24 cellular contexts compared by ENCODE assay signal in genomic region chr15:82066455-82066854, GRCh38. TPM values are rescaled to one million over a fixed set of nuclear protein-coding genes. Genes with fewer than 3 reads are reported as not detected.
DNase-seq lines count a peak whose midpoint lies in the region; ATAC-seq, FAIRE-seq and TF ChIP-seq lines count a peak whose summit lies in the region.
"Had no signal": no experiment of that assay in that cellular context is flagged by ENCODE, and none has a peak within 500 bp of the region (broad histone marks: within the 10 kb centered on the region; RNA-seq: fewer than 3 reads in every experiment).

No MANE protein-coding gene starts in this region.

- H3K4me3 Mint-ChIP-seq in neural progenitor cell: no peak overlapping the region
- H3K4me3 Mint-ChIP-seq: B cell; CD4-positive, CD25-positive, alpha-beta regulatory T cell; CD8-positive, alpha-beta memory T cell; HFFc6 had no signal

- FAIRE-seq in K562 (lab: Jason Lieb, UNC): no peak
- FAIRE-seq: GM12891, GM19239 had no signal

- no peaks in the 10 kb centered on the region for H3K36me3 ChIP-seq in K562 (ENCODE audit: control insufficient read depth, insufficient read depth, low read length)
- no peaks in the 10 kb centered on the region for H3K36me3 ChIP-seq in neural progenitor cell
- no peaks in the 10 kb centered on the region for H3K36me3 ChIP-seq in upper lobe of right lung
- H3K36me3 ChIP-seq: BLaER1 treated with 17β-estradiol and CSF1 and Interleukin-3, amounts not matched to agents 10 nM and 100 nM had no signal

- in situ Hi-C loops in K562 (cut with MboI): no loop called here

- no peaks in the 10 kb centered on the region for H3F3A ChIP-seq in neural progenitor cell (ENCODE audit: low read depth)

- BruUV-seq in K562 (replicated peaks; lab: Mats Ljungman, UMichigan): no TSS peak

- TF ChIP-seq RAD21 in K562 (CRISPR knock-in tag; conservative IDR thresholded peaks at IDR 0.05 in 1 of 2, IDR thresholded peaks at IDR 0.05 in 1 of 2): no peak

- no peaks in the 10 kb centered on the region for H3K9me3 Mint-ChIP-seq in neural progenitor cell
- H3K9me3 Mint-ChIP-seq: CD8-positive, alpha-beta memory T cell; HFFc6 had no signal

- H3K4me1 Mint-ChIP-seq in neural progenitor cell: peaks cover 7% of the 10 kb centered on the region

- H2AFZ ChIP-seq in K562 (ENCODE audit: low read depth, low read length) (peak overlapping the region; percentile 34), neural progenitor cell (replicated peaks) (no peak overlapping the region)
- H2AFZ ChIP-seq: GM23248 had no signal

- H3K27me3 Mint-ChIP-seq in neural progenitor cell (ENCODE audit: insufficient read depth, low read depth): peaks cover 3% of the 10 kb centered on the region

- no peaks in the 10 kb centered on the region for H3K9me1 ChIP-seq in K562 (ENCODE audit: control insufficient read depth, insufficient read depth, low read length)

- DNase-seq in K562 (ENCODE audit: extremely low read depth in 1 of 4, low spot score in 3 of 4) (no peak), neural progenitor cell (ENCODE audit: low spot score) (peak; percentile 24), upper lobe of right lung (no peak), NCI-H128 (lab: John Stamatoyannopoulos, UW; ENCODE audit: unreplicated experiment) (no peak)
- DNase-seq: 8988T; CD4-positive, CD25-positive, alpha-beta regulatory T cell; CD8-positive, alpha-beta memory T cell; COR-L47; DMS 273 treated with DMSO at 0.1 percent for 48 hours; DMS53; DND-41; EL; GM23248; H7; HFFc6 had no signal

- no peak overlapping the region for H3K4me3 ChIP-seq in K562
- H3K4me3 ChIP-seq in neural progenitor cell: no peak overlapping the region
- no peak overlapping the region for H3K4me3 ChIP-seq in upper lobe of right lung
- H3K4me3 ChIP-seq: BLaER1 treated with 17β-estradiol and CSF1 and Interleukin-3, amounts not matched to agents 10 nM and 100 nM; GM23248 had no signal

- H3K27ac Mint-ChIP-seq in neural progenitor cell: peak overlapping the region; percentile 28
- H3K27ac Mint-ChIP-seq: B cell; CD4-positive, CD25-positive, alpha-beta regulatory T cell; CD8-positive, alpha-beta memory T cell; HFFc6 had no signal

- ATAC-seq in K562 (no peak), upper lobe of right lung (peak; percentile 12), GM21619 (IDR thresholded peaks at IDR 0.05; ENCODE audit: unreplicated experiment) (no peak), HG02884 (IDR thresholded peaks at IDR 0.05; ENCODE audit: unreplicated experiment) (no peak)
- ATAC-seq: HCT116 had no signal

- H3K27ac ChIP-seq in 22Rv1 (peak overlapping the region; percentile 70), K562 (ENCODE audit: extremely low read depth, low read depth, low read length) (no peak overlapping the region), neural progenitor cell (no peak overlapping the region), upper lobe of right lung (no peak overlapping the region)
- H3K27ac ChIP-seq: BLaER1 treated with 17β-estradiol and CSF1 and Interleukin-3, amounts not matched to agents 10 nM and 100 nM; GM23248 had no signal

- CTCF ChIA-PET in K562 (lab: Yijun Ruan, JAX; ENCODE audit: low intra/inter-chr PET ratio): no interaction called here

- no peaks in the 10 kb centered on the region for H3K27me3 ChIP-seq in K562 (ENCODE audit: control insufficient read depth in 2 of 2, insufficient read depth in 2 of 2, low read length in 2 of 2)
- H3K27me3 ChIP-seq in neural progenitor cell: peaks cover 33% of the 10 kb centered on the region
- H3K27me3 ChIP-seq in upper lobe of right lung: peaks cover 36% of the 10 kb centered on the region
- H3K27me3 ChIP-seq: BLaER1 treated with 17β-estradiol and CSF1 and Interleukin-3, amounts not matched to agents 10 nM and 100 nM had no signal

- no peak for TF ChIP-seq CTCF in 22Rv1 (IDR thresholded peaks at IDR 0.05)
- TF ChIP-seq CTCF in K562 (IDR thresholded peaks at IDR 0.05 in 2 of 3, conservative IDR thresholded peaks at IDR 0.05 in 1 of 3; ENCODE audit: insufficient read depth in 2 of 3, low read depth in 1 of 3, low read length in 3 of 3): no peak
- no peak for TF ChIP-seq CTCF in neural progenitor cell (IDR thresholded peaks at IDR 0.05)
- no peak for TF ChIP-seq CTCF in upper lobe of right lung (IDR thresholded peaks at IDR 0.05)

- POLR2A ChIA-PET in K562 (lab: Yijun Ruan, JAX): interaction anchor here (0.6 kb wide), 1 partner anchor 311 kb away, joined by 3 read pairs; no protein-coding TSS in a partner anchor

- H3K79me2 ChIP-seq in K562 (ENCODE audit: control insufficient read depth, insufficient read depth, low read length): no peaks in the 10 kb centered on the region
- H3K79me2 ChIP-seq in neural progenitor cell (ENCODE audit: low read depth): no peaks in the 10 kb centered on the region

- no peak for TF ChIP-seq EP300 in K562 (IDR thresholded peaks at IDR 0.05; ENCODE audit: low read length)

- 71% methylated on average over 4 of the region's 4 CpGs for WGBS in K562 (ENCODE audit: insufficient coverage, low coverage, missing lambda C conversion rate)

- intact Hi-C loops in K562 (cut with micrococcal nuclease): no loop called here
- intact Hi-C loops in upper lobe of right lung (cut with DNase I): no loop called here

- H3K9me3 ChIP-seq in K562 (replicated peaks; ENCODE audit: control insufficient read depth, insufficient read depth, low read depth, low read length): no peaks in the 10 kb centered on the region
- H3K9me3 ChIP-seq in neural progenitor cell (ENCODE audit: low read depth): no peaks in the 10 kb centered on the region
- H3K9me3 ChIP-seq in upper lobe of right lung: no peaks in the 10 kb centered on the region
- H3K9me3 ChIP-seq: BLaER1 treated with 17β-estradiol and CSF1 and Interleukin-3, amounts not matched to agents 10 nM and 100 nM had no signal

- H3K4me2 ChIP-seq in K562 (ENCODE audit: insufficient read depth, low read length): no peak overlapping the region
- H3K4me2 ChIP-seq in neural progenitor cell: peak overlapping the region; percentile 4
- H3K4me2 ChIP-seq: BLaER1 treated with 17β-estradiol and CSF1 and Interleukin-3, amounts not matched to agents 10 nM and 100 nM had no signal

- no peak for TF ChIP-seq POLR2A in K562 (conservative IDR thresholded peaks at IDR 0.05)

- H3K4me1 ChIP-seq in K562 (replicated peaks in 1 of 2; ENCODE audit: control insufficient read depth in 2 of 2, insufficient read depth in 2 of 2, low read length in 2 of 2): peaks cover 10 to 14% of the 10 kb centered on the region in 2 experiments; a peak in 3 of 5 replicates
- peaks cover 12% of the 10 kb centered on the region for H3K4me1 ChIP-seq in neural progenitor cell
- H3K4me1 ChIP-seq in upper lobe of right lung: no peaks in the 10 kb centered on the region

- H4K20me1 ChIP-seq in K562 (replicated peaks; ENCODE audit: control insufficient read depth, insufficient read depth, low read length): no peaks in the 10 kb centered on the region
- no peaks in the 10 kb centered on the region for H4K20me1 ChIP-seq in neural progenitor cell (ENCODE audit: low read depth)
- H4K20me1 ChIP-seq: BLaER1 treated with 17β-estradiol and CSF1 and Interleukin-3, amounts not matched to agents 10 nM and 100 nM had no signal

- H3K36me3 Mint-ChIP-seq in neural progenitor cell: no peaks in the 10 kb centered on the region
- H3K36me3 Mint-ChIP-seq: CD4-positive, CD25-positive, alpha-beta regulatory T cell; CD8-positive, alpha-beta memory T cell had no signal

- H3K9ac ChIP-seq in K562 (ENCODE audit: insufficient read depth in 1 of 2, low read depth in 2 of 2, low read length in 2 of 2) (no peak overlapping the region; a peak in 1 of 4 replicates), neural progenitor cell (no peak overlapping the region)
- H3K9ac ChIP-seq: BLaER1 treated with 17β-estradiol and CSF1 and Interleukin-3, amounts not matched to agents 10 nM and 100 nM; GM23248 had no signal

TF ChIP-seq in K562, 482 proteins besides CTCF, POLR2A, EP300 and RAD21 (continues in another document):
- TF ChIP-seq SNAPC5 (CRISPR knock-in tag; IDR thresholded peaks at IDR 0.05) (no peak), ZEB2 (IDR thresholded peaks at IDR 0.05) (no peak), ZNF512 (tag; IDR thresholded peaks at IDR 0.05) (no peak)

RNA-seq across cellular contexts. Expression of gene MEX3B, which starts 20.6 kb away (rescaled TPM):
- total RNA-seq in K562 (2011; cell fraction: chromatin; rRNA removed; ENCODE audit: low replicate concordance): 8.7 and 10.8 TPM in 2 replicates
- 11.3 and 13.3 TPM in 2 replicates for total RNA-seq in K562 (2011; cell fraction: nucleolus; rRNA removed)
- total RNA-seq in K562 (2011; cell fraction: nucleoplasm; rRNA removed): 8.7 TPM in 2 replicates
- total RNA-seq in K562 (2014; rRNA removed) (7.4 and 7.7 TPM in 2 replicates), K562 (2014; rRNA removed; fragmentation: Illumina TruSeq; extraction: Trizol) (2.9 and 3.1 TPM in 2 replicates), K562 (2015; rRNA removed; fragmentation: Illumina TruSeq; extraction: Trizol) (3.6 and 4.2 TPM in 2 replicates), K562 (2021) (12.0 and 12.8 TPM in 2 replicates), neural progenitor cell (ENCODE audit: low replicate concordance) (29.5 and 41.3 TPM in 2 replicates), upper lobe of right lung (1.9 TPM)
- polyA plus RNA-seq in K562 (2011; rRNA removed) (7.0 TPM in 2 replicates), K562 (2014; fragmentation: Illumina TruSeq; extraction: Trizol) (3.0 and 6.2 TPM in 2 replicates), K562 (2014; fragmentation: Nextera tagmentation; extraction: Ambion mirVana) (1 to 10 TPM in 1 of 2 experiments, under 1 TPM in 1; 0.94 to 1.1 TPM), K562 (2014; rRNA removed) (6.9 and 8.3 TPM in 2 replicates)
- 5.5 and 16.8 TPM in 2 replicates for polyA plus RNA-seq in K562 (2011; cell fraction: cytosol; rRNA removed)
- 20.3 and 41.1 TPM in 2 replicates for polyA plus RNA-seq in K562 (2011; cell fraction: nucleus; rRNA removed)
- polyA plus RNA-seq in K562 (2012): 4.9 and 6.6 TPM in 2 replicates
- polyA minus RNA-seq in K562 (2011; rRNA and poly(A)+ RNA removed): 1.9 and 3.3 TPM in 2 replicates
- 9.3 TPM in 2 replicates for polyA minus RNA-seq in K562 (2011; cell fraction: cytosol; rRNA and poly(A)+ RNA removed)
- 11.7 and 12.2 TPM in 2 replicates for polyA minus RNA-seq in K562 (2011; cell fraction: nucleus; rRNA and poly(A)+ RNA removed)
- total RNA-seq: G401 had no signal
- polyA plus RNA-seq: CD4-positive, CD25-positive, alpha-beta regulatory T cell; CD8-positive, alpha-beta memory T cell had no signal
